Comparison of ENCODE assay signal across 2 cellular contexts in the genomic region with DNA sequence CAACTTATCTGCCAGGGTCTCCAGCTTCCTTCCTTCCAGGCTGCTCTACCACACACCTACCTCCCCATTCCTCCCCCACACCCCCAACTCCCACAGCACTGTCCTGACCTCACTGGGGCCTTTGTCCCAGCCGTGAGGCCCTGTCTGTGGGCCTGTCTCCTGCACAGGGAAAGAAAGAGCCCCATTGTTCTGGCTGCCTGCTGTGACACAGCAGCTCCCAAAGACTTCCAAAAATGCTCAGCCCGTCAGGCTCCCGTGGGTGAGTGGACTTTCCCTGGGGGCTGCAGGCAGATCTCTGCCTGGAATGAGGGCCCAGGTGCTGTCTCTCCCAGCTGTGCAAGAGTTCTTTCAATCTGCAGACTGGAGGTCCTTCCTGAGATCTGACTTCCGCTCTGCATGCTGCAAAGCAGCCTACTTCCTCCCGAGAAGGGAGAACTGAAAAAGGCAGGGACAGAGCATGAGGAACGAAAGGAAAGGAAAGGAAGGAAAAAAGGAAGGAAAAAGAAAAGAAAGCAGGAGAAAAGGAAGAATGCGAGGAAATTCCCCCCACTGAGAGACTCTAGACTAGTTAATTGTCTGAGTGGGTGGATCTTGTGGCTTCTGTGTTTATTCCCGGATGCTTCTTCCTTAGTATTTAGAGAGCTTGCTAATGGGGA.
TF ChIP-seq lines count a peak whose summit lies in the region.

No MANE protein-coding gene starts in this region.

TF ChIP-seq in SK-N-SH, 30 proteins besides CTCF, POLR2A, EP300 and RAD21:
- TF ChIP-seq MEF2A (IDR thresholded peaks at IDR 0.05; ENCODE audit: borderline replicate concordance, low read depth) (no peak), RFX5 (IDR thresholded peaks at IDR 0.05; ENCODE audit: low read length) (no peak), JUND (IDR thresholded peaks at IDR 0.05) (no peak), EZH2phosphoT487 (IDR thresholded peaks at IDR 0.05; ENCODE audit: borderline replicate concordance, low read depth) (no peak), MXI1 (IDR thresholded peaks at IDR 0.05; ENCODE audit: low read depth, low read length) (no peak), FOXM1 (IDR thresholded peaks at IDR 0.05; ENCODE audit: low read depth) (no peak), GATA2 (CRISPR knock-in tag; IDR thresholded peaks at IDR 0.05) (no peak), FOXJ3 (CRISPR knock-in tag; IDR thresholded peaks at IDR 0.05) (no peak)
- TF ChIP-seq, protein P1, sequence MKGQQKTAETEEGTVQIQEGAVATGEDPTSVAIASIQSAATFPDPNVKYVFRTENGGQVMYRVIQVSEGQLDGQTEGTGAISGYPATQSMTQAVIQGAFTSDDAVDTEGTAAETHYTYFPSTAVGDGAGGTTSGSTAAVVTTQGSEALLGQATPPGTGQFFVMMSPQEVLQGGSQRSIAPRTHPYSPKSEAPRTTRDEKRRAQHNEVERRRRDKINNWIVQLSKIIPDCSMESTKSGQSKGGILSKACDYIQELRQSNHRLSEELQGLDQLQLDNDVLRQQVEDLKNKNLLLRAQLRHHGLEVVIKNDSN (IDR thresholded peaks at IDR 0.05; ENCODE audit: borderline replicate concordance, low read depth): no peak
- TF ChIP-seq, protein P2, sequence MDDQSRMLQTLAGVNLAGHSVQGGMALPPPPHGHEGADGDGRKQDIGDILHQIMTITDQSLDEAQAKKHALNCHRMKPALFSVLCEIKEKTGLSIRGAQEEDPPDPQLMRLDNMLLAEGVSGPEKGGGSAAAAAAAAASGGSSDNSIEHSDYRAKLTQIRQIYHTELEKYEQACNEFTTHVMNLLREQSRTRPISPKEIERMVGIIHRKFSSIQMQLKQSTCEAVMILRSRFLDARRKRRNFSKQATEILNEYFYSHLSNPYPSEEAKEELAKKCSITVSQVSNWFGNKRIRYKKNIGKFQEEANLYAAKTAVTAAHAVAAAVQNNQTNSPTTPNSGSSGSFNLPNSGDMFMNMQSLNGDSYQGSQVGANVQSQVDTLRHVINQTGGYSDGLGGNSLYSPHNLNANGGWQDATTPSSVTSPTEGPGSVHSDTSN (IDR thresholded peaks at IDR 0.05): no peak

TF ChIP-seq in SK-N-SH treated with all-trans-retinoic acid at 6 μM for 48 hours, 23 proteins besides CTCF, POLR2A, EP300 and RAD21:
- TF ChIP-seq ZFP30 (CRISPR knock-in tag; IDR thresholded peaks at IDR 0.05) (no peak), GLIS3 (CRISPR knock-in tag; IDR thresholded peaks at IDR 0.05) (no peak)
- TF ChIP-seq, protein P3, sequence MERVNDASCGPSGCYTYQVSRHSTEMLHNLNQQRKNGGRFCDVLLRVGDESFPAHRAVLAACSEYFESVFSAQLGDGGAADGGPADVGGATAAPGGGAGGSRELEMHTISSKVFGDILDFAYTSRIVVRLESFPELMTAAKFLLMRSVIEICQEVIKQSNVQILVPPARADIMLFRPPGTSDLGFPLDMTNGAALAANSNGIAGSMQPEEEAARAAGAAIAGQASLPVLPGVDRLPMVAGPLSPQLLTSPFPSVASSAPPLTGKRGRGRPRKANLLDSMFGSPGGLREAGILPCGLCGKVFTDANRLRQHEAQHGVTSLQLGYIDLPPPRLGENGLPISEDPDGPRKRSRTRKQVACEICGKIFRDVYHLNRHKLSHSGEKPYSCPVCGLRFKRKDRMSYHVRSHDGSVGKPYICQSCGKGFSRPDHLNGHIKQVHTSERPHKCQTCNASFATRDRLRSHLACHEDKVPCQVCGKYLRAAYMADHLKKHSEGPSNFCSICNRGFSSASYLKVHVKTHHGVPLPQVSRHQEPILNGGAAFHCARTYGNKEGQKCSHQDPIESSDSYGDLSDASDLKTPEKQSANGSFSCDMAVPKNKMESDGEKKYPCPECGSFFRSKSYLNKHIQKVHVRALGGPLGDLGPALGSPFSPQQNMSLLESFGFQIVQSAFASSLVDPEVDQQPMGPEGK (CRISPR knock-in tag; IDR thresholded peaks at IDR 0.05; ENCODE audit: borderline replicate concordance): no peak
- TF ChIP-seq, protein P4, sequence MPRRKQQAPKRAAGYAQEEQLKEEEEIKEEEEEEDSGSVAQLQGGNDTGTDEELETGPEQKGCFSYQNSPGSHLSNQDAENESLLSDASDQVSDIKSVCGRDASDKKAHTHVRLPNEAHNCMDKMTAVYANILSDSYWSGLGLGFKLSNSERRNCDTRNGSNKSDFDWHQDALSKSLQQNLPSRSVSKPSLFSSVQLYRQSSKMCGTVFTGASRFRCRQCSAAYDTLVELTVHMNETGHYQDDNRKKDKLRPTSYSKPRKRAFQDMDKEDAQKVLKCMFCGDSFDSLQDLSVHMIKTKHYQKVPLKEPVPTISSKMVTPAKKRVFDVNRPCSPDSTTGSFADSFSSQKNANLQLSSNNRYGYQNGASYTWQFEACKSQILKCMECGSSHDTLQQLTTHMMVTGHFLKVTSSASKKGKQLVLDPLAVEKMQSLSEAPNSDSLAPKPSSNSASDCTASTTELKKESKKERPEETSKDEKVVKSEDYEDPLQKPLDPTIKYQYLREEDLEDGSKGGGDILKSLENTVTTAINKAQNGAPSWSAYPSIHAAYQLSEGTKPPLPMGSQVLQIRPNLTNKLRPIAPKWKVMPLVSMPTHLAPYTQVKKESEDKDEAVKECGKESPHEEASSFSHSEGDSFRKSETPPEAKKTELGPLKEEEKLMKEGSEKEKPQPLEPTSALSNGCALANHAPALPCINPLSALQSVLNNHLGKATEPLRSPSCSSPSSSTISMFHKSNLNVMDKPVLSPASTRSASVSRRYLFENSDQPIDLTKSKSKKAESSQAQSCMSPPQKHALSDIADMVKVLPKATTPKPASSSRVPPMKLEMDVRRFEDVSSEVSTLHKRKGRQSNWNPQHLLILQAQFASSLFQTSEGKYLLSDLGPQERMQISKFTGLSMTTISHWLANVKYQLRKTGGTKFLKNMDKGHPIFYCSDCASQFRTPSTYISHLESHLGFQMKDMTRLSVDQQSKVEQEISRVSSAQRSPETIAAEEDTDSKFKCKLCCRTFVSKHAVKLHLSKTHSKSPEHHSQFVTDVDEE (CRISPR knock-in tag; IDR thresholded peaks at IDR 0.05): no peak
